In the genomic region with DNA sequence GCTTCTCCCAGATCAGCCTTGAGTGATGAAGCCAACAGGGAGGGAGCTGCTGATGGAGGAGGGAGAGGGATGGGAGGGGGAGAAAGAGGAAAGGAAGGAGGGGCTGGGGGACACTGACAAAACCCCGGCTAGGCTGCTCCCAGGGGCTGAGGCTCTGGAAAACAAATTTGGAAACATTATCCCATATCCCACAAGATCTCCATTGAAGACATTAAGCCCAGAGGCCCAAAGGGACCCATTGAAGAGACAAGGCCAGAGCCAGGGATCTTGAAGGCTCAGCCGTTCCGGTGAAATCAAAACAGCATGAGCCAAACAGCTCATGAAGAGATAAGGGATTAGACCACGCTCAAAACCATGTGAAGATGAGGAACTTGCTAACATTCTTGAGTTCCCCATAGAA, we compare ENCODE assay signal across 2 cellular contexts.
TF ChIP-seq lines count a peak whose summit lies in the region.

No MANE protein-coding gene starts in this region.

TF ChIP-seq in A549, 52 proteins besides CTCF, POLR2A, EP300 and RAD21:
- TF ChIP-seq CBX8 (IDR thresholded peaks at IDR 0.05), result no peak
- TF ChIP-seq CHD4 (IDR thresholded peaks at IDR 0.05; ENCODE audit: borderline replicate concordance), result no peak
- TF ChIP-seq, protein P1, sequence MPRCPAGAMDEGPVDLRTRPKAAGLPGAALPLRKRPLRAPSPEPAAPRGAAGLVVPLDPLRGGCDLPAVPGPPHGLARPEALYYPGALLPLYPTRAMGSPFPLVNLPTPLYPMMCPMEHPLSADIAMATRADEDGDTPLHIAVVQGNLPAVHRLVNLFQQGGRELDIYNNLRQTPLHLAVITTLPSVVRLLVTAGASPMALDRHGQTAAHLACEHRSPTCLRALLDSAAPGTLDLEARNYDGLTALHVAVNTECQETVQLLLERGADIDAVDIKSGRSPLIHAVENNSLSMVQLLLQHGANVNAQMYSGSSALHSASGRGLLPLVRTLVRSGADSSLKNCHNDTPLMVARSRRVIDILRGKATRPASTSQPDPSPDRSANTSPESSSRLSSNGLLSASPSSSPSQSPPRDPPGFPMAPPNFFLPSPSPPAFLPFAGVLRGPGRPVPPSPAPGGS (IDR thresholded peaks at IDR 0.05), result no peak
- TF ChIP-seq RNF2 (IDR thresholded peaks at IDR 0.05; ENCODE audit: borderline replicate concordance, low read depth), result no peak
- no peak for TF ChIP-seq RFX5 (IDR thresholded peaks at IDR 0.05)
- no peak for TF ChIP-seq ATOH8 (CRISPR knock-in tag; IDR thresholded peaks at IDR 0.05; ENCODE audit: low read depth)
- TF ChIP-seq ELK1 (IDR thresholded peaks at IDR 0.05; ENCODE audit: low read depth, low read length), result no peak
- no peak for TF ChIP-seq USF2 (IDR thresholded peaks at IDR 0.05)
- TF ChIP-seq KDM5A (IDR thresholded peaks at IDR 0.05), result no peak
TF ChIP-seq in A549: peak in this region for 0.

TF ChIP-seq in IMR-90, 13 proteins besides CTCF, POLR2A, EP300 and RAD21:
- TF ChIP-seq MAZ (IDR thresholded peaks at IDR 0.05; ENCODE audit: borderline replicate concordance, low read depth, low read length) (no peak), MXI1 (IDR thresholded peaks at IDR 0.05; ENCODE audit: borderline replicate concordance, low read depth, low read length) (no peak), NFE2L2 (IDR thresholded peaks at IDR 0.05; ENCODE audit: low read depth, low read length) (no peak), CHD1 (IDR thresholded peaks at IDR 0.05; ENCODE audit: low read depth, low read length) (no peak), ELK1 (IDR thresholded peaks at IDR 0.05; ENCODE audit: borderline replicate concordance, low read depth, low read length) (no peak), FOS (IDR thresholded peaks at IDR 0.05; ENCODE audit: low read depth, low read length) (no peak), RCOR1 (IDR thresholded peaks at IDR 0.05; ENCODE audit: insufficient replicate concordance, low read length) (no peak), MAFK (IDR thresholded peaks at IDR 0.05; ENCODE audit: low read depth, low read length) (no peak), SMC3 (IDR thresholded peaks at IDR 0.05; ENCODE audit: low read depth, low read length) (no peak), RFX5 (IDR thresholded peaks at IDR 0.05; ENCODE audit: low read depth, low read length) (no peak), CEBPB (IDR thresholded peaks at IDR 0.05; ENCODE audit: low read depth, low read length) (no peak), BHLHE40 (IDR thresholded peaks at IDR 0.05; ENCODE audit: low read depth, low read length) (no peak), USF2 (IDR thresholded peaks at IDR 0.05; ENCODE audit: low read depth, low read length) (no peak)
